Comparison of ENCODE assay signal across 23 cellular contexts in the genomic region with DNA sequence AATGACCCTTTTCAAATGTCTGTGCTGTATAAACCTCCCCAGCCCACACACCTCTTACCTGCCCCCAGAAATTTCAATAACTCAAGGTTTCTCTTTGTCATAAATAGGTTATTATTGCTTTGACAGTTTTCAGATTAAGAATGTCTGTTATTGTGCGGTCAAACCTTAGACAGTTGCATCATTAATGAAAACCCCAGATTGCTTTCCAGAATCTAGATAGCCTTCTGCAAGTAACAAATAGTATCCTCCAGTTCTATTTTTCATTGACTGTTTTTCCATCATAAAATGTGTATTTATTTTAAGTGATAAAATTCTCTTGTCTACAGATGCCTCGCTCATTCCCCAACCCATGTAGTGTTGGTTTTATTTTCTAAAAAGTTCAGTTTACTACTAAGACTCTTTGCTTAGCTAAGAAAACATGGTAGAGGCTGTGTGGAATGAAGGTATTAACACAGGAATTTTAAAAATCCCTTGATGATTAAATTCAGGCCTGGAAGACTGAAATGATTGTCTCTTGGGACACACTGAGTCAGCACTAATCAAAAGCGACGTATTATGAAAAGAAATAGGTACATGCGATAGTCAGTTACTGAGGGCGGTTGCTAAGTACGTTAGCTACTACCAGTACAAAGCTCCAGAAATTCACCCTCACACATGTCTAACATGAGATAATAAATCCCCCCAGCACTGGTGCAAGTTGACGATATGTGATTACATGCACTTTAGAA. TPM values are rescaled to one million over a fixed set of nuclear protein-coding genes. Genes with fewer than 3 reads are reported as not detected.
DNase-seq lines count a peak whose midpoint lies in the region; ATAC-seq, FAIRE-seq and TF ChIP-seq lines count a peak whose summit lies in the region.
"Had no signal": no experiment of that assay in that cellular context is flagged by ENCODE, and none has a peak within 500 bp of the region (broad histone marks: within the 10 kb centered on the region; RNA-seq: fewer than 3 reads in every experiment).

No MANE protein-coding gene starts in this region.

- peak overlapping the region; percentile 70 for H3K27ac Mint-ChIP-seq in GM23338
- peak overlapping the region; percentile 90 for H3K27ac Mint-ChIP-seq in chondrocyte (ENCODE audit: unreplicated experiment)
- H3K27ac Mint-ChIP-seq: activated CD8-positive, alpha-beta T cell treated with anti-CD3 and anti-CD28 coated beads for 36 hours; activated naive CD8-positive, alpha-beta T cell; activated T-helper 2 cell treated with anti-CD3 and anti-CD28 coated beads, Interferon-gamma antibody, Interleukin-2, Interleukin-4, amounts not matched to agents 10 μg/mL and 5 μg/mL and 100 μg/mL, durations not matched to agents 14 hours and 24 hours and 36 hours; brain; stimulated activated naive CD8-positive, alpha-beta T cell treated with anti-CD3 and anti-CD28 coated beads, Interleukin-15, amount 100 ng/mL, for 72 hours; T-helper 1 cell treated with Interleukin-12 subunit alpha and Interleukin-12 subunit beta and Interleukin-4 antibody, amounts not matched to agents 30 μg/mL and 1 μg/mL, for 36 hours had no signal

- H3K36me3 Mint-ChIP-seq in GM23338 (ENCODE audit: low read depth) = no peaks in the 10 kb centered on the region
- H3K36me3 Mint-ChIP-seq in chondrocyte (ENCODE audit: low read depth) = no peaks in the 10 kb centered on the region
- H3K36me3 Mint-ChIP-seq: activated naive CD8-positive, alpha-beta T cell; brain had no signal

- H3K4me1 ChIP-seq in A549 = peaks cover 24% of the 10 kb centered on the region
- H3K4me1 ChIP-seq in GM23338 (ENCODE audit: insufficient read depth) = peaks cover 2% of the 10 kb centered on the region
- H3K4me1 ChIP-seq: BE2C, psoas muscle had no signal

- no peak for TF ChIP-seq RAD21 in A549 (conservative IDR thresholded peaks at IDR 0.05 in 1 of 2, IDR thresholded peaks at IDR 0.05 in 1 of 2)

- H3K36me3 ChIP-seq in GM23338 (ENCODE audit: insufficient read depth) = no peaks in the 10 kb centered on the region
- H3K36me3 ChIP-seq: BE2C had no signal

- H3K9me3 ChIP-seq in A549 = no peaks in the 10 kb centered on the region
- H3K9me3 ChIP-seq: BE2C, psoas muscle had no signal

- CTCF ChIA-PET in A549 (lab: Yijun Ruan, JAX) = interaction anchor here (0.6 to 2.1 kb wide), 2 partner anchors 17 to 90 kb away, joined by 3 to 6 read pairs; no protein-coding TSS in a partner anchor

- H3K27ac ChIP-seq in A549 (0 out of 6 replicates have a peak overlapping the region, but pooled peaks of 1 of the 2 experiments have one; percentile 25), GM23338 (ENCODE audit: low read depth) (no peak overlapping the region)
- H3K27ac ChIP-seq: psoas muscle, RWPE1 had no signal

- no peaks in the 10 kb centered on the region for H3F3A ChIP-seq in GM23338 (replicated peaks; ENCODE audit: low read depth)

- H3K9me3 Mint-ChIP-seq in GM23338 = no peaks in the 10 kb centered on the region
- no peaks in the 10 kb centered on the region for H3K9me3 Mint-ChIP-seq in chondrocyte (ENCODE audit: low read depth)
- H3K9me3 Mint-ChIP-seq: activated CD8-positive, alpha-beta T cell treated with anti-CD3 and anti-CD28 coated beads for 36 hours; activated T-helper 2 cell treated with anti-CD3 and anti-CD28 coated beads, Interferon-gamma antibody, Interleukin-2, Interleukin-4, amounts not matched to agents 10 μg/mL and 5 μg/mL and 100 μg/mL, durations not matched to agents 14 hours and 24 hours and 36 hours; brain; stimulated activated naive CD8-positive, alpha-beta T cell treated with anti-CD3 and anti-CD28 coated beads, Interleukin-15, amount 100 ng/mL, for 72 hours; T-helper 1 cell treated with Interleukin-12 subunit alpha and Interleukin-12 subunit beta and Interleukin-4 antibody, amounts not matched to agents 30 μg/mL and 1 μg/mL, for 36 hours had no signal

- no peak overlapping the region for H3K4me3 ChIP-seq in A549
- no peak overlapping the region for H3K4me3 ChIP-seq in GM23338
- H3K4me3 ChIP-seq: psoas muscle had no signal

- TF ChIP-seq POLR2A in A549 (IDR thresholded peaks at IDR 0.05; ENCODE audit: low read length) = no peak

- H3K9me2 ChIP-seq in GM23338 (ENCODE audit: insufficient read depth) = no peaks in the 10 kb centered on the region; the same call in 1 of the 2 replicates

- no peak overlapping the region for H3K4me3 Mint-ChIP-seq in GM23338
- peak overlapping the region; percentile 24 for H3K4me3 Mint-ChIP-seq in chondrocyte (ENCODE audit: unreplicated experiment)
- H3K4me3 Mint-ChIP-seq: activated CD8-positive, alpha-beta T cell treated with anti-CD3 and anti-CD28 coated beads for 36 hours; activated naive CD8-positive, alpha-beta T cell; brain; stimulated activated naive CD8-positive, alpha-beta T cell treated with anti-CD3 and anti-CD28 coated beads, Interleukin-15, amount 100 ng/mL, for 72 hours; T-helper 1 cell treated with Interleukin-12 subunit alpha and Interleukin-12 subunit beta and Interleukin-4 antibody, amounts not matched to agents 30 μg/mL and 1 μg/mL, for 36 hours had no signal

- H3K27me3 ChIP-seq in GM23338 (ENCODE audit: insufficient read depth) = no peaks in the 10 kb centered on the region
- H3K27me3 ChIP-seq: BE2C had no signal

- no peaks in the 10 kb centered on the region for H3K79me2 ChIP-seq in GM23338 (replicated peaks; ENCODE audit: insufficient read depth)

- no peak for TF ChIP-seq CTCF in A549 (IDR thresholded peaks at IDR 0.05)
- TF ChIP-seq CTCF in GM23338 (conservative IDR thresholded peaks at IDR 0.05; ENCODE audit: low read depth in 2 of 2) = no peak
- TF ChIP-seq CTCF in chondrocyte (IDR thresholded peaks at IDR 0.05) = no peak

- FAIRE-seq in A549 (lab: Jason Lieb, UNC) = no peak
- FAIRE-seq: frontal cortex, GM18507 had no signal

- H3K4me1 Mint-ChIP-seq in GM23338 (no peaks in the 10 kb centered on the region), chondrocyte (ENCODE audit: low read depth) (peaks cover 28% of the 10 kb centered on the region)
- H3K4me1 Mint-ChIP-seq: brain; stimulated activated naive CD8-positive, alpha-beta T cell treated with anti-CD3 and anti-CD28 coated beads, Interleukin-15, amount 100 ng/mL, for 72 hours had no signal

- no peak overlapping the region for H2AFZ ChIP-seq in GM23338

- H4K20me1 ChIP-seq in GM23338 (replicated peaks; ENCODE audit: insufficient read depth) = no peaks in the 10 kb centered on the region

- H3K27me3 Mint-ChIP-seq in GM23338 (ENCODE audit: insufficient read depth, low read depth, poor library complexity) = peaks cover 4% of the 10 kb centered on the region
- H3K27me3 Mint-ChIP-seq in chondrocyte (ENCODE audit: low read depth) = no peaks in the 10 kb centered on the region
- H3K27me3 Mint-ChIP-seq: brain had no signal

- WGBS in A549 (ENCODE audit: missing lambda C conversion rate) = 87% methylated on average over 8 of the region's 8 CpGs

- no peak overlapping the region for H3K4me2 ChIP-seq in A549
- H3K4me2 ChIP-seq in GM23338 = no peak overlapping the region

- ATAC-seq in A549 = no peak
- ATAC-seq in GM23338 = no peak
- no peak for ATAC-seq in GM21717 (IDR thresholded peaks at IDR 0.05; ENCODE audit: unreplicated experiment)
- ATAC-seq in HG03469 (IDR thresholded peaks at IDR 0.05; ENCODE audit: unreplicated experiment) = no peak
- no peak for ATAC-seq in HG03025 (IDR thresholded peaks at IDR 0.05; ENCODE audit: low FRiP score, unreplicated experiment)
- ATAC-seq: activated CD8-positive, alpha-beta T cell treated with anti-CD3 and anti-CD28 coated beads for 36 hours; psoas muscle; stimulated activated naive CD8-positive, alpha-beta T cell treated with anti-CD3 and anti-CD28 coated beads, Interleukin-15, amount 100 ng/mL, for 72 hours had no signal

- no peak for TF ChIP-seq EP300 in A549 (IDR thresholded peaks at IDR 0.05)

- POLR2A ChIA-PET in A549 (lab: Yijun Ruan, JAX) = interaction anchor here (0.6 kb wide), 1 partner anchor 102 kb away, joined by 7 read pairs; no protein-coding TSS in a partner anchor

- no peak for DNase-seq in A549 (ENCODE audit: low read depth in 1 of 2, low spot score in 1 of 2)
- DNase-seq in GM23338 (ENCODE audit: low spot score) = no peak
- no peak for DNase-seq in chondrocyte (ENCODE audit: low spot score)
- DNase-seq in kidney glomerular epithelial cell (lab: John Stamatoyannopoulos, UW) = peak; percentile 46
- DNase-seq in NCI-H1048 (lab: John Stamatoyannopoulos, UW) = no peak
- DNase-seq: activated CD4-positive, alpha-beta T cell treated with anti-CD3 and anti-CD28 coated beads for 1 hour; activated CD8-positive, alpha-beta T cell treated with anti-CD3 and anti-CD28 coated beads for 36 hours; BE2C; DMS79; effector CD4-positive, alpha-beta T cell; NCI-H446 treated with DMSO at 0.1 percent for 48 hours; psoas muscle; stimulated activated naive CD8-positive, alpha-beta T cell treated with anti-CD3 and anti-CD28 coated beads, Interleukin-15, amount 100 ng/mL, for 72 hours had no signal

TF ChIP-seq in A549, 52 proteins besides CTCF, POLR2A, EP300 and RAD21:
- peak; percentile 62 for TF ChIP-seq MAFK (IDR thresholded peaks at IDR 0.05; ENCODE audit: partially characterized antibody)
- no peak for TF ChIP-seq JUN (IDR thresholded peaks at IDR 0.05)
TF ChIP-seq in A549: peak in this region for 1.

TF ChIP-seq in GM23338, 12 proteins besides CTCF, POLR2A, EP300 and RAD21 (continues in another document):
- TF ChIP-seq ZNF114 (CRISPR knock-in tag; IDR thresholded peaks at IDR 0.05) (no peak), NANOG (IDR thresholded peaks at IDR 0.05; ENCODE audit: borderline replicate concordance) (no peak)

RNA-seq across cellular contexts. Expression of a gene that starts 38.4 kb away (rescaled TPM):
- 148 and 159 TPM in 2 replicates for polyA plus RNA-seq in A549 (2011; rRNA removed)
- polyA plus RNA-seq in A549 (2012; cell fraction: cytosol; rRNA removed) = 22.5 and 22.6 TPM in 2 replicates
- 26.9 and 34.1 TPM in 2 replicates for polyA plus RNA-seq in A549 (2012; cell fraction: nucleus; rRNA removed)
- polyA plus RNA-seq in A549 (2017; fragmentation: RNase III; extraction: RNeasy Plus Mini Kit Qiagen cat#74134 plus additional on column Dnase treatment) = 87.6 to 101 TPM (median 93.3 TPM) in 3 replicates
- polyA minus RNA-seq in A549 (2011; rRNA and poly(A)+ RNA removed) = 159 and 161 TPM in 2 replicates
- 50.8 and 56.5 TPM in 2 replicates for total RNA-seq in GM23338 (2014; rRNA removed; shearing (Covaris generic))
- 8.0 and 9.1 TPM in 2 replicates for polyA plus RNA-seq in GM23338 (2016; fragmentation: Nextera tagmentation; extraction: Ambion mirVana)
- total RNA-seq in chondrocyte = 289 to 452 TPM (median 442 TPM) in 3 replicates
